ENCODE assay signal across 1 cellular context in the genomic region with DNA sequence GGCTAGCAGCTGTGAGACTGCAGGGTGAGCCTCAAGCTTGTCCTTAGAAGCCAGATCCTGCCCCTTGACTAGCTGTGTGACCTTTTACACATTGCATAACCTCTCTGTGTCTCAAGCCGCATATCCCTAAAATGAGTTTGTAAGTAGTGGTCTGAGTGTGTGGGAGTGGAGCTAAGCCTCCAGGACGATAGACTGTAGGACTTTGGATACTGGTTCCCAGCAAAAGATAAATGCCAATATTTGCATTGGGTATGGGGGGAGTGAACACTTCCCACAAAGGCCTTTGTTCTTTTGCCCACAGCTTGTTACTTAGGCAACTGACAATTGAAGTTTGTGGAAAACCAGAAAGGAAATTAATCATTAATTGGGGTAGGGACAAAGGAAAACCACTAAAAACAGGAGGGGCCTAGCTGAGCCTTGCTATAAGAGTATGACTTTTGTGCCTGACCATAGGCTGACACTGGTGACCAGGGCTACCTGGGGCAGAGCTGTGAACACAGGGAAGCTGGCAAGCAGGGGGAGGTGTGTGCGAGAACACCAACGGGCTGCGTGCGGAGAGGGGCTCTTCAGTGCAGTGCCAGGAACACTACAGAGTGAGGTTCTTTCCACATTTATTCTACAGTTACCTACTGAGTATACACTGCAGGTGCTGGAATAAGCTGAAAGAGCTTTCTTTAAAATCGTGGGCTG.
A peak's percentile ranks its signal among the peaks of the same experiment; 100 is the strongest.
TF ChIP-seq lines count a peak whose summit lies in the region.

No MANE protein-coding gene starts in this region.

TF ChIP-seq in HepG2, 621 proteins besides CTCF, POLR2A, EP300 and RAD21 (continued from another document and continues in another):
- TF ChIP-seq, protein P1, sequence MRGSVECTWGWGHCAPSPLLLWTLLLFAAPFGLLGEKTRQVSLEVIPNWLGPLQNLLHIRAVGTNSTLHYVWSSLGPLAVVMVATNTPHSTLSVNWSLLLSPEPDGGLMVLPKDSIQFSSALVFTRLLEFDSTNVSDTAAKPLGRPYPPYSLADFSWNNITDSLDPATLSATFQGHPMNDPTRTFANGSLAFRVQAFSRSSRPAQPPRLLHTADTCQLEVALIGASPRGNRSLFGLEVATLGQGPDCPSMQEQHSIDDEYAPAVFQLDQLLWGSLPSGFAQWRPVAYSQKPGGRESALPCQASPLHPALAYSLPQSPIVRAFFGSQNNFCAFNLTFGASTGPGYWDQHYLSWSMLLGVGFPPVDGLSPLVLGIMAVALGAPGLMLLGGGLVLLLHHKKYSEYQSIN (CRISPR knock-in tag; IDR thresholded peaks at IDR 0.05; ENCODE audit: borderline replicate concordance): no peak
- TF ChIP-seq SNRNP70 (IDR thresholded peaks at IDR 0.05; ENCODE audit: low read depth, low read length) (no peak), MAFG (CRISPR knock-in tag; IDR thresholded peaks at IDR 0.05) (no peak), SOX13 (IDR thresholded peaks at IDR 0.05) (peak; percentile 100), SOX13 (CRISPR knock-in tag; conservative IDR thresholded peaks at IDR 0.05 in 1 of 2, IDR thresholded peaks at IDR 0.05 in 1 of 2) (peak in 1 of 2 experiments; percentile 100; a peak in 2 of 4 replicates), BHLHE40 (IDR thresholded peaks at IDR 0.05; ENCODE audit: low read length) (no peak), ERF (CRISPR knock-in tag; IDR thresholded peaks at IDR 0.05) (peak; percentile 80), ZNF530 (CRISPR knock-in tag; IDR thresholded peaks at IDR 0.05; ENCODE audit: low read depth) (no peak), PHF21A (CRISPR knock-in tag; IDR thresholded peaks at IDR 0.05) (peak; percentile 91), FOXM1 (CRISPR knock-in tag; IDR thresholded peaks at IDR 0.05) (no peak), STAT5B (CRISPR knock-in tag; IDR thresholded peaks at IDR 0.05) (no peak), ATRX (CRISPR knock-in tag; IDR thresholded peaks at IDR 0.05; ENCODE audit: borderline replicate concordance) (no peak), DNMT1 (CRISPR knock-in tag; IDR thresholded peaks at IDR 0.05) (no peak), IKZF1 (IDR thresholded peaks at IDR 0.05) (no peak), BCL6 (CRISPR knock-in tag; IDR thresholded peaks at IDR 0.05) (no peak; the same call in 1 of the 2 replicates), SUZ12 (IDR thresholded peaks at IDR 0.05; ENCODE audit: low read depth, low read length) (no peak), ZNF274 (CRISPR knock-in tag; IDR thresholded peaks at IDR 0.05) (no peak), ZNF337 (CRISPR knock-in tag; IDR thresholded peaks at IDR 0.05; ENCODE audit: borderline replicate concordance, low read depth) (no peak), FOXK1 (CRISPR knock-in tag; IDR thresholded peaks at IDR 0.05; ENCODE audit: borderline replicate concordance, low read depth) (peak; percentile 84; the same call in 1 of the 2 replicates), POGZ (CRISPR knock-in tag; IDR thresholded peaks at IDR 0.05) (peak; percentile 91), ZNF674 (CRISPR knock-in tag; IDR thresholded peaks at IDR 0.05; ENCODE audit: low read depth) (no peak), GPN1 (CRISPR knock-in tag; IDR thresholded peaks at IDR 0.05; ENCODE audit: borderline replicate concordance) (no peak), ZNF10 (CRISPR knock-in tag; IDR thresholded peaks at IDR 0.05; ENCODE audit: borderline replicate concordance, low read depth) (no peak), KDM1A (CRISPR knock-in tag; IDR thresholded peaks at IDR 0.05) (peak; percentile 98), PTBP1 (IDR thresholded peaks at IDR 0.05; ENCODE audit: low read depth, low read length, poor library complexity, severe bottlenecking) (no peak), MTA3 (CRISPR knock-in tag; IDR thresholded peaks at IDR 0.05) (no peak), DPF2 (CRISPR knock-in tag; IDR thresholded peaks at IDR 0.05; ENCODE audit: borderline replicate concordance, low read depth) (peak; percentile 92), SRF (IDR thresholded peaks at IDR 0.05; ENCODE audit: low read depth, low read length) (no peak), HIVEP1 (CRISPR knock-in tag; IDR thresholded peaks at IDR 0.05) (0 out of 2 replicates have a peak, but pooled peaks have one; percentile 33), ZBTB3 (CRISPR knock-in tag; IDR thresholded peaks at IDR 0.05; ENCODE audit: borderline replicate concordance, low read depth) (peak; percentile 41; the same call in 1 of the 2 replicates), ZNF775 (CRISPR knock-in tag; IDR thresholded peaks at IDR 0.05; ENCODE audit: borderline replicate concordance) (no peak), ZSCAN20 (CRISPR knock-in tag; IDR thresholded peaks at IDR 0.05; ENCODE audit: borderline replicate concordance) (no peak), ZNF549 (CRISPR knock-in tag; IDR thresholded peaks at IDR 0.05) (no peak), FOXK2 (IDR thresholded peaks at IDR 0.05) (peak; percentile 50; the same call in 1 of the 2 replicates), SP2 (CRISPR knock-in tag; IDR thresholded peaks at IDR 0.05) (no peak), THYN1 (CRISPR knock-in tag; IDR thresholded peaks at IDR 0.05; ENCODE audit: borderline replicate concordance, low read depth) (no peak), NFYC (CRISPR knock-in tag; IDR thresholded peaks at IDR 0.05) (peak; percentile 20), TBL1XR1 (IDR thresholded peaks at IDR 0.05; ENCODE audit: borderline replicate concordance, low read length, partially characterized antibody) (peak; percentile 69), TCF12 (IDR thresholded peaks at IDR 0.05) (no peak), TCF12 (CRISPR knock-in tag; IDR thresholded peaks at IDR 0.05) (no peak), PAF1 (CRISPR knock-in tag; IDR thresholded peaks at IDR 0.05) (no peak), RORA (CRISPR knock-in tag; IDR thresholded peaks at IDR 0.05) (no peak), SP5 (CRISPR knock-in tag; IDR thresholded peaks at IDR 0.05; ENCODE audit: borderline replicate concordance, low read depth) (peak; percentile 84; the same call in 1 of the 2 replicates), ZBTB21 (CRISPR knock-in tag; IDR thresholded peaks at IDR 0.05) (no peak), JUN (CRISPR knock-in tag; IDR thresholded peaks at IDR 0.05) (no peak), SMAD9 (CRISPR knock-in tag; IDR thresholded peaks at IDR 0.05) (no peak), NFKB2 (CRISPR knock-in tag; IDR thresholded peaks at IDR 0.05; ENCODE audit: borderline replicate concordance) (no peak)
- TF ChIP-seq, protein P2, sequence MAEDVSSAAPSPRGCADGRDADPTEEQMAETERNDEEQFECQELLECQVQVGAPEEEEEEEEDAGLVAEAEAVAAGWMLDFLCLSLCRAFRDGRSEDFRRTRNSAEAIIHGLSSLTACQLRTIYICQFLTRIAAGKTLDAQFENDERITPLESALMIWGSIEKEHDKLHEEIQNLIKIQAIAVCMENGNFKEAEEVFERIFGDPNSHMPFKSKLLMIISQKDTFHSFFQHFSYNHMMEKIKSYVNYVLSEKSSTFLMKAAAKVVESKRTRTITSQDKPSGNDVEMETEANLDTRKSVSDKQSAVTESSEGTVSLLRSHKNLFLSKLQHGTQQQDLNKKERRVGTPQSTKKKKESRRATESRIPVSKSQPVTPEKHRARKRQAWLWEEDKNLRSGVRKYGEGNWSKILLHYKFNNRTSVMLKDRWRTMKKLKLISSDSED (CRISPR knock-in tag; IDR thresholded peaks at IDR 0.05): no peak
- TF ChIP-seq, protein P3, sequence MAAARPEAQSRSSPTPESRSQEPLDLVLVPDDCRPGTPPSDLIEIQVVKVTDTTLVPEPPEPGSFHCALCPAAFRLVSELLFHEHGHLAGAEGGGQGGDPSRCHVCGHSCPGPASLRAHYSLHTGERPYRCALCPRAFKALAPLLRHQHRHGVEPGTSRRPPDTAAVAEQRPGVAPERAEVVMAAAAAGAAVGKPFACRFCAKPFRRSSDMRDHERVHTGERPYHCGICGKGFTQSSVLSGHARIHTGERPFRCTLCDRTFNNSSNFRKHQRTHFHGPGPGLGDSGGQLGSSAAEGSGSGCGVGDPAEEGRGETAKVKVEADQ (CRISPR knock-in tag; IDR thresholded peaks at IDR 0.05; ENCODE audit: borderline replicate concordance): no peak
- TF ChIP-seq, protein P4, sequence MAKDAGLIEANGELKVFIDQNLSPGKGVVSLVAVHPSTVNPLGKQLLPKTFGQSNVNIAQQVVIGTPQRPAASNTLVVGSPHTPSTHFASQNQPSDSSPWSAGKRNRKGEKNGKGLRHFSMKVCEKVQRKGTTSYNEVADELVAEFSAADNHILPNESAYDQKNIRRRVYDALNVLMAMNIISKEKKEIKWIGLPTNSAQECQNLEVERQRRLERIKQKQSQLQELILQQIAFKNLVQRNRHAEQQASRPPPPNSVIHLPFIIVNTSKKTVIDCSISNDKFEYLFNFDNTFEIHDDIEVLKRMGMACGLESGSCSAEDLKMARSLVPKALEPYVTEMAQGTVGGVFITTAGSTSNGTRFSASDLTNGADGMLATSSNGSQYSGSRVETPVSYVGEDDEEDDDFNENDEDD (CRISPR knock-in tag; IDR thresholded peaks at IDR 0.05; ENCODE audit: borderline replicate concordance): no peak
- TF ChIP-seq, protein P5, sequence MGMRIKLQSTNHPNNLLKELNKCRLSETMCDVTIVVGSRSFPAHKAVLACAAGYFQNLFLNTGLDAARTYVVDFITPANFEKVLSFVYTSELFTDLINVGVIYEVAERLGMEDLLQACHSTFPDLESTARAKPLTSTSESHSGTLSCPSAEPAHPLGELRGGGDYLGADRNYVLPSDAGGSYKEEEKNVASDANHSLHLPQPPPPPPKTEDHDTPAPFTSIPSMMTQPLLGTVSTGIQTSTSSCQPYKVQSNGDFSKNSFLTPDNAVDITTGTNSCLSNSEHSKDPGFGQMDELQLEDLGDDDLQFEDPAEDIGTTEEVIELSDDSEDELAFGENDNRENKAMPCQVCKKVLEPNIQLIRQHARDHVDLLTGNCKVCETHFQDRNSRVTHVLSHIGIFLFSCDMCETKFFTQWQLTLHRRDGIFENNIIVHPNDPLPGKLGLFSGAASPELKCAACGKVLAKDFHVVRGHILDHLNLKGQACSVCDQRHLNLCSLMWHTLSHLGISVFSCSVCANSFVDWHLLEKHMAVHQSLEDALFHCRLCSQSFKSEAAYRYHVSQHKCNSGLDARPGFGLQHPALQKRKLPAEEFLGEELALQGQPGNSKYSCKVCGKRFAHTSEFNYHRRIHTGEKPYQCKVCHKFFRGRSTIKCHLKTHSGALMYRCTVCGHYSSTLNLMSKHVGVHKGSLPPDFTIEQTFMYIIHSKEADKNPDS (CRISPR knock-in tag; IDR thresholded peaks at IDR 0.05): no peak
- TF ChIP-seq, protein P6, sequence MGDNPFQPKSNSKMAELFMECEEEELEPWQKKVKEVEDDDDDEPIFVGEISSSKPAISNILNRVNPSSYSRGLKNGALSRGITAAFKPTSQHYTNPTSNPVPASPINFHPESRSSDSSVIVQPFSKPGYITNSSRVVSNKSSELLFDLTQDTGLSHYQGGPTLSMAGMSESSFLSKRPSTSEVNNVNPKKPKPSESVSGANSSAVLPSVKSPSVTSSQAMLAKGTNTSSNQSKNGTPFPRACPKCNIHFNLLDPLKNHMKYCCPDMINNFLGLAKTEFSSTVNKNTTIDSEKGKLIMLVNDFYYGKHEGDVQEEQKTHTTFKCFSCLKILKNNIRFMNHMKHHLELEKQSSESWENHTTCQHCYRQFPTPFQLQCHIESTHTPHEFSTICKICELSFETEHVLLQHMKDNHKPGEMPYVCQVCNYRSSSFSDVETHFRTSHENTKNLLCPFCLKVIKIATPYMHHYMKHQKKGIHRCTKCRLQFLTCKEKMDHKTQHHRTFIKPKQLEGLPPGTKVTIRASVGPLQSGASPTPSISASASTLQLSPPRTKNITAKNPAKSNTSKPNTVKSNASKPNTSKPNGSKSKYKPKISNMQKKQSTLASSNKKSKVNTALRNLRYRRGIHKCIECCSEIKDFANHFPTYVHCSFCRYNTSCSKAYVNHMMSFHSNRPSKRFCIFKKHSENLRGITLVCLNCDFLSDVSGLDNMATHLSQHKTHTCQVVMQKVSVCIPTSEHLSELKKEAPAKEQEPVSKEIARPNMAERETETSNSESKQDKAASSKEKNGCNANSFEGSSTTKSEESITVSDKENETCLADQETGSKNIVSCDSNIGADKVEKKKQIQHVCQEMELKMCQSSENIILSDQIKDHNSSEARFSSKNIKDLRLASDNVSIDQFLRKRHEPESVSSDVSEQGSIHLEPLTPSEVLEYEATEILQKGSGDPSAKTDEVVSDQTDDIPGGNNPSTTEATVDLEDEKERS (CRISPR knock-in tag; IDR thresholded peaks at IDR 0.05): peak; percentile 95
- TF ChIP-seq, protein P7, sequence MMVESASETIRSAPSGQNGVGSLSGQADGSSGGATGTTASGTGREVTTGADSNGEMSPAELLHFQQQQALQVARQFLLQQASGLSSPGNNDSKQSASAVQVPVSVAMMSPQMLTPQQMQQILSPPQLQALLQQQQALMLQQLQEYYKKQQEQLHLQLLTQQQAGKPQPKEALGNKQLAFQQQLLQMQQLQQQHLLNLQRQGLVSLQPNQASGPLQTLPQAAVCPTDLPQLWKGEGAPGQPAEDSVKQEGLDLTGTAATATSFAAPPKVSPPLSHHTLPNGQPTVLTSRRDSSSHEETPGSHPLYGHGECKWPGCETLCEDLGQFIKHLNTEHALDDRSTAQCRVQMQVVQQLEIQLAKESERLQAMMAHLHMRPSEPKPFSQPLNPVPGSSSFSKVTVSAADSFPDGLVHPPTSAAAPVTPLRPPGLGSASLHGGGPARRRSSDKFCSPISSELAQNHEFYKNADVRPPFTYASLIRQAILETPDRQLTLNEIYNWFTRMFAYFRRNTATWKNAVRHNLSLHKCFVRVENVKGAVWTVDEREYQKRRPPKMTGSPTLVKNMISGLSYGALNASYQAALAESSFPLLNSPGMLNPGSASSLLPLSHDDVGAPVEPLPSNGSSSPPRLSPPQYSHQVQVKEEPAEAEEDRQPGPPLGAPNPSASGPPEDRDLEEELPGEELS (CRISPR knock-in tag; IDR thresholded peaks at IDR 0.05): peak; percentile 96
- TF ChIP-seq, protein P8, sequence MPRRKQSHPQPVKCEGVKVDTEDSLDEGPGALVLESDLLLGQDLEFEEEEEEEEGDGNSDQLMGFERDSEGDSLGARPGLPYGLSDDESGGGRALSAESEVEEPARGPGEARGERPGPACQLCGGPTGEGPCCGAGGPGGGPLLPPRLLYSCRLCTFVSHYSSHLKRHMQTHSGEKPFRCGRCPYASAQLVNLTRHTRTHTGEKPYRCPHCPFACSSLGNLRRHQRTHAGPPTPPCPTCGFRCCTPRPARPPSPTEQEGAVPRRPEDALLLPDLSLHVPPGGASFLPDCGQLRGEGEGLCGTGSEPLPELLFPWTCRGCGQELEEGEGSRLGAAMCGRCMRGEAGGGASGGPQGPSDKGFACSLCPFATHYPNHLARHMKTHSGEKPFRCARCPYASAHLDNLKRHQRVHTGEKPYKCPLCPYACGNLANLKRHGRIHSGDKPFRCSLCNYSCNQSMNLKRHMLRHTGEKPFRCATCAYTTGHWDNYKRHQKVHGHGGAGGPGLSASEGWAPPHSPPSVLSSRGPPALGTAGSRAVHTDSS (CRISPR knock-in tag; conservative IDR thresholded peaks at IDR 0.05): no peak
- TF ChIP-seq, protein P9, sequence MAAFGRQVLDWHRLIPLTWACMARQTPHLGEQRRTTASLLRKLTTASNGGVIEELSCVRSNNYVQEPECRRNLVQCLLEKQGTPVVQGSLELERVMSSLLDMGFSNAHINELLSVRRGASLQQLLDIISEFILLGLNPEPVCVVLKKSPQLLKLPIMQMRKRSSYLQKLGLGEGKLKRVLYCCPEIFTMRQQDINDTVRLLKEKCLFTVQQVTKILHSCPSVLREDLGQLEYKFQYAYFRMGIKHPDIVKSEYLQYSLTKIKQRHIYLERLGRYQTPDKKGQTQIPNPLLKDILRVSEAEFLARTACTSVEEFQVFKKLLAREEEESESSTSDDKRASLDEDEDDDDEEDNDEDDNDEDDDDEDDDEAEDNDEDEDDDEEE (CRISPR knock-in tag; IDR thresholded peaks at IDR 0.05): no peak
